In genomic region chr2:65576861-65577601, GRCh38 we compare ENCODE assay signal across 1 cellular context.
TF ChIP-seq lines count a peak whose summit lies in the region.

No MANE protein-coding gene starts in this region.

TF ChIP-seq in HepG2, 621 proteins besides CTCF, POLR2A, EP300 and RAD21 (continued from another document and continues in another):
- no peak for TF ChIP-seq CEBPZ (IDR thresholded peaks at IDR 0.05; ENCODE audit: low read length)
- no peak for TF ChIP-seq BATF2 (CRISPR knock-in tag; IDR thresholded peaks at IDR 0.05)
- TF ChIP-seq SIN3A (IDR thresholded peaks at IDR 0.05; ENCODE audit: borderline replicate concordance, low read depth, low read length), result no peak
- TF ChIP-seq GFI1 (CRISPR knock-in tag; IDR thresholded peaks at IDR 0.05; ENCODE audit: borderline replicate concordance), result peak; percentile 41; the same call in 1 of the 2 replicates
- TF ChIP-seq IKZF4 (CRISPR knock-in tag; IDR thresholded peaks at IDR 0.05; ENCODE audit: borderline replicate concordance, low read depth, not compliant biosample characterization), result no peak
- peak; percentile 82; the same call in 1 of the 2 replicates for TF ChIP-seq ATF3 (CRISPR knock-in tag; IDR thresholded peaks at IDR 0.05)
- TF ChIP-seq GMEB2 (CRISPR knock-in tag; IDR thresholded peaks at IDR 0.05; ENCODE audit: low read depth), result no peak
- no peak for TF ChIP-seq ZFP62 (CRISPR knock-in tag; IDR thresholded peaks at IDR 0.05)
- no peak for TF ChIP-seq TRIM22 (IDR thresholded peaks at IDR 0.05)
- TF ChIP-seq ADNP (CRISPR knock-in tag; IDR thresholded peaks at IDR 0.05), result peak; percentile 46; the same call in 1 of the 2 replicates
- no peak for TF ChIP-seq RBFOX2 (IDR thresholded peaks at IDR 0.05; ENCODE audit: low read depth, low read length)
- no peak for TF ChIP-seq PREB (CRISPR knock-in tag; IDR thresholded peaks at IDR 0.05)
- no peak for TF ChIP-seq RXRA (CRISPR knock-in tag; IDR thresholded peaks at IDR 0.05)
- TF ChIP-seq HDAC1 (CRISPR knock-in tag; IDR thresholded peaks at IDR 0.05), result 0 out of 2 replicates have a peak, but pooled peaks have one; percentile 31
- no peak for TF ChIP-seq ZNF839 (CRISPR knock-in tag; IDR thresholded peaks at IDR 0.05; ENCODE audit: borderline replicate concordance)
- 0 out of 2 replicates have a peak, but pooled peaks have one; percentile 14 for TF ChIP-seq BCL6 (CRISPR knock-in tag; IDR thresholded peaks at IDR 0.05)
- no peak for TF ChIP-seq NONO (IDR thresholded peaks at IDR 0.05)
- TF ChIP-seq NONO (CRISPR knock-in tag; conservative IDR thresholded peaks at IDR 0.05), result no peak
- peak; percentile 64 for TF ChIP-seq ZGPAT (CRISPR knock-in tag; IDR thresholded peaks at IDR 0.05)
- TF ChIP-seq ATF7-NPFF (CRISPR knock-in tag; IDR thresholded peaks at IDR 0.05; ENCODE audit: low read depth), result no peak
- TF ChIP-seq ZEB1 (IDR thresholded peaks at IDR 0.05; ENCODE audit: insufficient replicate concordance, low read depth), result no peak
- peak; percentile 69; the same call in 1 of the 2 replicates for TF ChIP-seq HMG20A (CRISPR knock-in tag; IDR thresholded peaks at IDR 0.05; ENCODE audit: borderline replicate concordance)
- no peak for TF ChIP-seq ZMAT5 (CRISPR knock-in tag; IDR thresholded peaks at IDR 0.05; ENCODE audit: borderline replicate concordance, low read depth)
- TF ChIP-seq ZNF749 (CRISPR knock-in tag; IDR thresholded peaks at IDR 0.05; ENCODE audit: borderline replicate concordance), result no peak
- no peak for TF ChIP-seq AKAP8 (CRISPR knock-in tag; IDR thresholded peaks at IDR 0.05)
- no peak for TF ChIP-seq ZNF225 (CRISPR knock-in tag; IDR thresholded peaks at IDR 0.05)
- TF ChIP-seq ONECUT2 (CRISPR knock-in tag; IDR thresholded peaks at IDR 0.05), result peak; percentile 57; the same call in 1 of the 2 replicates
- TF ChIP-seq ZMYM2 (CRISPR knock-in tag; IDR thresholded peaks at IDR 0.05), result peak; percentile 58; the same call in 1 of the 2 replicates
- 0 out of 2 replicates have a peak, but pooled peaks have one; percentile 16 for TF ChIP-seq IRF9 (CRISPR knock-in tag; IDR thresholded peaks at IDR 0.05; ENCODE audit: borderline replicate concordance)
- TF ChIP-seq ZHX2 (IDR thresholded peaks at IDR 0.05; ENCODE audit: low read depth), result no peak
- TF ChIP-seq ZHX2 (CRISPR knock-in tag; IDR thresholded peaks at IDR 0.05; ENCODE audit: borderline replicate concordance), result no peak
- no peak for TF ChIP-seq TRIM24 (CRISPR knock-in tag; IDR thresholded peaks at IDR 0.05)
- TF ChIP-seq CREB1 (IDR thresholded peaks at IDR 0.05), result peak; percentile 78
- 0 out of 2 replicates have a peak, but pooled peaks have one; percentile 35 for TF ChIP-seq CREB1 (CRISPR knock-in tag; IDR thresholded peaks at IDR 0.05)
- no peak for TF ChIP-seq ZZZ3 (CRISPR knock-in tag; IDR thresholded peaks at IDR 0.05; ENCODE audit: borderline replicate concordance)
- no peak for TF ChIP-seq MAZ (IDR thresholded peaks at IDR 0.05; ENCODE audit: borderline replicate concordance, low read depth, low read length)
- TF ChIP-seq MAZ (CRISPR knock-in tag; IDR thresholded peaks at IDR 0.05; ENCODE audit: low read depth), result no peak
- TF ChIP-seq ZNF780A (CRISPR knock-in tag; IDR thresholded peaks at IDR 0.05), result no peak
- no peak for TF ChIP-seq ZNF441 (CRISPR knock-in tag; IDR thresholded peaks at IDR 0.05; ENCODE audit: borderline replicate concordance)
- TF ChIP-seq ZNF33A (CRISPR knock-in tag; IDR thresholded peaks at IDR 0.05; ENCODE audit: borderline replicate concordance), result no peak
- TF ChIP-seq MIER3 (CRISPR knock-in tag; IDR thresholded peaks at IDR 0.05; ENCODE audit: borderline replicate concordance), result peak; percentile 44; the same call in 1 of the 2 replicates
- TF ChIP-seq NFRKB (IDR thresholded peaks at IDR 0.05), result no peak
- no peak for TF ChIP-seq CC2D1A (CRISPR knock-in tag; IDR thresholded peaks at IDR 0.05)
- peak; percentile 81; the same call in 1 of the 2 replicates for TF ChIP-seq JUN (CRISPR knock-in tag; IDR thresholded peaks at IDR 0.05)
- no peak for TF ChIP-seq ZNF329 (CRISPR knock-in tag; IDR thresholded peaks at IDR 0.05; ENCODE audit: low read depth)
- TF ChIP-seq TOE1 (CRISPR knock-in tag; IDR thresholded peaks at IDR 0.05), result no peak
- TF ChIP-seq ZNF777 (CRISPR knock-in tag; IDR thresholded peaks at IDR 0.05), result no peak
